In the genomic region with DNA sequence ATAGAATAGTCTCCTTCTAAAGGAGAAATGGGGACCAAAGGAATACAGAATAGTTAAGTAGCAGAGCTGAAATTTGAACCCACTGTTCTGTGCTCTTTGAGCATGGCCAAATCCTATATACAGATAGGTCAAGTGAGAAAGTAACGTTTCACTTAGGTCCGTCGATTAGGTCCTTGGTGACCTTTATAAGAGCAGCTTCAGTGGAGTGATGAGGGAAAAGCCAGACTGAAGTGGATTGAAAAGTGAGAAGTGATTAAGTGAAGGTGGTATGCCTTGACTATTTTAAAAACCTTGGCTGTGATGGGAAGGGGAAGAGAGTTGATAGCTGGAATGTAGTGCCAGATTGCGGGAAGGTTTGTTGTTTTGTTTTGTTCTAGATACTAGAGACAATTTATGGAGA, we compare ENCODE assay signal across 27 cellular contexts.
"Had no signal": no experiment of that assay in that cellular context is flagged by ENCODE, and none has a peak within 500 bp of the region (broad histone marks: within the 10 kb centered on the region; RNA-seq: fewer than 3 reads in every experiment).

No MANE protein-coding gene starts in this region.

- DNase-seq: activated B cell treated with CpG ODN at 0.5 μM for 24 hours; activated CD4-positive, alpha-beta T cell treated with anti-CD3 and anti-CD28 coated beads for 1 hour; activated CD4-positive, alpha-beta T cell treated with anti-CD3 and anti-CD28 coated beads, Interleukin-2, amount 10 ng/mL, durations not matched to agents 24 days and 14 days; activated CD4-positive, alpha-beta T cell treated with anti-CD3 and anti-CD28 coated beads, Interleukin-2, amount 50 U/mL, for 48 hours; activated CD8-positive, alpha-beta memory T cell treated with anti-CD3 and anti-CD28 coated beads, Interleukin-2, amount 10 ng/mL, durations not matched to agents 7 days and 5 days; activated effector memory CD4-positive, alpha-beta T cell treated with anti-CD3 and anti-CD28 coated beads, Interleukin-2, amount 50 U/mL, for 16 hours; activated naive CD4-positive, alpha-beta T cell treated with Interleukin-2 at 50 U/mL for 16 hours; activated naive CD8-positive, alpha-beta T cell treated with anti-CD3 and anti-CD28 coated beads for 36 hours; activated T-cell treated with anti-CD3 and anti-CD28 coated beads, Interleukin-2, amount 50 U/mL, for 24 hours; brain microvascular endothelial cell; cerebellar nuclear complex; Kasumi-1; KBM-7; NCI-H1105 treated with DMSO at 0.1 percent for 48 hours; NCI-H1436 treated with DMSO at 0.1 percent for 48 hours; NCI-H187 treated with DMSO at 0.1 percent for 48 hours; NCI-H2081 treated with DMSO at 0.1 percent for 48 hours; NCI-H446; NCI-H524 treated with DMSO at 0.1 percent for 48 hours; NK-92 treated with Interleukin-12 subunit alpha and Interleukin-12 subunit beta, amount 100 ng/mL, for 24 hours; OCI-M1; Peyer's patch; SHP77 treated with DMSO at 0.1 percent for 48 hours; T-helper 17 cell; T-helper 9 cell had no signal

- H3K4me1 ChIP-seq: Peyer's patch had no signal

- H3K27me3 ChIP-seq: brain microvascular endothelial cell, cardiac muscle cell, Peyer's patch had no signal

- H3K27ac ChIP-seq: brain microvascular endothelial cell, cardiac muscle cell, Peyer's patch, RWPE1 had no signal

- ATAC-seq: activated CD8-positive, alpha-beta memory T cell treated with anti-CD3 and anti-CD28 coated beads, Interleukin-2, amount 10 ng/mL, durations not matched to agents 7 days and 5 days; T-helper 17 cell had no signal

- H3K9me3 ChIP-seq: Peyer's patch had no signal

- H3K4me3 ChIP-seq: cardiac muscle cell, Peyer's patch had no signal
